ENCODE assay signal across 9 cellular contexts in genomic region chr15:66936115-66936863, GRCh38.
DNase-seq lines count a peak whose midpoint lies in the region; ATAC-seq and TF ChIP-seq lines count a peak whose summit lies in the region.
"Had no signal": no experiment of that assay in that cellular context is flagged by ENCODE, and none has a peak within 500 bp of the region (broad histone marks: within the 10 kb centered on the region; RNA-seq: fewer than 3 reads in every experiment).

No MANE protein-coding gene starts in this region.

- H3K4me1 ChIP-seq in skeletal muscle satellite cell (ENCODE audit: control insufficient read depth, insufficient read depth, low read length), result peaks cover 26% of the 10 kb centered on the region

- intact Hi-C loops in left cardiac atrium (cut with DNase I), result no loop called here

- H3K4me3 ChIP-seq in WI38 (ENCODE audit: low read depth, low read length) (peak overlapping the region; percentile 54), skeletal muscle satellite cell (ENCODE audit: low read length) (peak overlapping the region; percentile 66)

- no peak overlapping the region for H3K27ac ChIP-seq in substantia nigra (ENCODE audit: low read depth, low read length, poor library complexity, severe bottlenecking)

- DNase-seq in Daoy (ENCODE audit: low read depth), result peak; percentile 38
- no peak for DNase-seq in left cardiac atrium
- no peak for DNase-seq in GM13976 (ENCODE audit: low spot score)
- no peak for DNase-seq in substantia nigra (lab: John Stamatoyannopoulos, UW)
- DNase-seq: SIG-M5 had no signal

- peak overlapping the region; percentile 78 for H3K4me2 ChIP-seq in skeletal muscle satellite cell (ENCODE audit: low read length)

- peak overlapping the region; percentile 65 for H3K9ac ChIP-seq in skeletal muscle satellite cell (ENCODE audit: low read depth, low read length)

- in situ Hi-C loops in GM13976 (cut with MboI; ENCODE audit: low sequenced_read_pairs, unreplicated experiment), result loop anchor here (25.0 kb wide), 1 partner anchor 901 kb away; the partner anchor contains the start of genes RNU6-1 and SKOR1

- no peaks in the 10 kb centered on the region for H3K9me3 ChIP-seq in skeletal muscle satellite cell (replicated peaks; ENCODE audit: low read length)

- no peak for TF ChIP-seq CTCF in WI38 (IDR thresholded peaks at IDR 0.05; ENCODE audit: low read depth, low read length)
- no peak for TF ChIP-seq CTCF in GM13976 (IDR thresholded peaks at IDR 0.05; ENCODE audit: borderline replicate concordance, control extremely low read depth, extremely low read depth, insufficient read depth, missing control alignments)

- ATAC-seq in left cardiac atrium (peak; percentile 55 to 69), HG03521 (IDR thresholded peaks at IDR 0.05; ENCODE audit: unreplicated experiment) (no peak), HG02678 (IDR thresholded peaks at IDR 0.05; ENCODE audit: unreplicated experiment) (no peak)

- H3K36me3 ChIP-seq in skeletal muscle satellite cell (ENCODE audit: insufficient read depth, low read length), result no peaks in the 10 kb centered on the region

- peaks cover 6% of the 10 kb centered on the region for H3K27me3 ChIP-seq in skeletal muscle satellite cell (ENCODE audit: control insufficient read depth, insufficient read depth, low read length)

Comparison
In these comparisons a context has a peak if more than half of its experiments do, and no peak if none do; other contexts are left out.
1. ATAC-seq: peak in left cardiac atrium (2 of 2); none in HG03521 (single experiment) and HG02678 (single experiment).